Comparison of ENCODE assay signal across 13 cellular contexts in the genomic region with DNA sequence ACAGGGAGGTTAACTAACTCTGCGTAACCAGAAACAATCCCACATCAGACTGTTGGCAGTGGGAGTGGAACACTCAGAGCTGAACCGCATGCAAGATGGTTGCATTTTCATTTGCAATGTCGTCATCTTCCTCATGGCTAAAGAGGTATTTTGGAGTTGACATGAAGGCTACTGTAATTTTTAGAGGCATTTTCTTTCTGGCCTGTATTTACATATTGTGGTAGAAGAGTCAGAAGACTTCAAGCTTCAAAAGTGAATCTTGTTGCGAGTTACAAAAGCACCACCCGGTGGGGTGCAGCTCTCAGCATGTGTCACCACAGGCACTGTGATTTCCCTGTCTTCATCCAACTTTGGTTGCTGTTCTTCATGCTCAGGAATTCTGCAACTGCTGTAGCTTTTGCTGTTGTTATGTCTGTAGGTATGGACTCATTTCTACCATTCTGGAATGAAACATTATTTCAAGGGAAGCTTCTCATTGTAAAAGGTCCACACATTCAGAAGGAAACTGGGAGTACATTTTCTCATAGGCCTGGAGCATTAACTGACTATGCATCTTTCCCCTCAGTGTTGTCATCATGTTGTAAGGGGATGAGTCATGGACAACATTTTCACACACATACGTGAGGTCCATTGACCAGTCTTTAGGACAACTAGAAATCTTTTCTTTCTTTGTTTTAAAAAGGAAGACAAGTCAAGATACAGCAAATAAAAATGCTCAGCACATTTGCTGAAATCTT. TPM values are rescaled to one million over a fixed set of nuclear protein-coding genes. Genes with fewer than 3 reads are reported as not detected.
A peak's percentile ranks its signal among the peaks of the same experiment; 100 is the strongest.
DNase-seq lines count a peak whose midpoint lies in the region; ATAC-seq and TF ChIP-seq lines count a peak whose summit lies in the region.
"Had no signal": no experiment of that assay in that cellular context is flagged by ENCODE, and none has a peak within 500 bp of the region (broad histone marks: within the 10 kb centered on the region; RNA-seq: fewer than 3 reads in every experiment).

No MANE protein-coding gene starts in this region.

- ATAC-seq in GM19035 (IDR thresholded peaks at IDR 0.05; ENCODE audit: unreplicated experiment) = peak; percentile 58
- peak; percentile 78 for ATAC-seq in HG03439 (IDR thresholded peaks at IDR 0.05; ENCODE audit: unreplicated experiment)
- no peak for ATAC-seq in HG03460 (IDR thresholded peaks at IDR 0.05; ENCODE audit: unreplicated experiment)

- no peak overlapping the region for H3K4me3 ChIP-seq in astrocyte of the cerebellum (ENCODE audit: low read depth, low read length)
- H3K4me3 ChIP-seq: dorsolateral prefrontal cortex had no signal

- no peak for TF ChIP-seq CTCF in astrocyte of the cerebellum (IDR thresholded peaks at IDR 0.05; ENCODE audit: low read depth, low read length, missing control alignments)

- in situ Hi-C loops in astrocyte of the cerebellum (cut with HindIII; ENCODE audit: low sequenced_read_pairs) = no loop called here

- DNase-seq in astrocyte of the cerebellum (ENCODE audit: low read depth) (peak; percentile 91), myocyte (ENCODE audit: low read depth) (peak; percentile 9), NAMALWA (ENCODE audit: low spot score) (no peak), dermis blood vessel endothelial cell (no peak), AML-193 (lab: John Stamatoyannopoulos, UW) (no peak)
- DNase-seq: activated T-cell treated with anti-CD3 and anti-CD28 coated beads, Interleukin-2, amount 50 U/mL, for 24 hours; dorsolateral prefrontal cortex; NCI-H526 treated with DMSO at 0.1 percent for 48 hours; occipital lobe had no signal

RNA-seq across cellular contexts. Expression of a gene that starts 35.4 kb away (rescaled TPM):
- total RNA-seq in myocyte (2.7 and 2.9 TPM in 2 replicates), dermis blood vessel endothelial cell (not detected in 2 replicates)
- 6.4 TPM for polyA plus RNA-seq in myocyte (2012)
- total RNA-seq: G401, occipital lobe had no signal

Comparison
In these comparisons a context has a peak if more than half of its experiments do, and no peak if none do; other contexts are left out.
1. DNase-seq: peak in astrocyte of the cerebellum (single experiment) and myocyte (single experiment); none in NAMALWA (single experiment), dermis blood vessel endothelial cell (single experiment) and AML-193 (0 of 2).